1 cellular context compared by ENCODE assay signal in the genomic region with DNA sequence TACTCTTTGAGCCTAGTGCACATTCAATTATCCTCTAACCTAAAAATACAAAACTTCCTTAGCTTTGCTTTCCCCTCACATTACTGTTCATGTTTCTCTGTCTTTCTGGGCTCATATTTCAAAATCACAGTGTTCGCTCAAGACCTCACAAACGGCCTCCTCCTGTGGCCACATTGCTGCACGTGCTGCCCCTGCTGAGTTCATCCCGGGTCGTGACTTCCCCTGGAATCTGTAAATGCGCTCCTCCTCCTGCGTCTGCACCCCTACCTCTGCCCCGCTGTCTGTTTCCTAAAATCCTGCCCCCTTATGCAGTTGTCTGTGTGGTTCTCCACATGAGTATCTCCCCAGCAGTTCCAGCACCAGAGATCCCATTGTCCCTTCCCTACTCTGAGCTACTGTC.
A peak's percentile ranks its signal among the peaks of the same experiment; 100 is the strongest.
TF ChIP-seq lines count a peak whose summit lies in the region.

No MANE protein-coding gene starts in this region.

TF ChIP-seq in Ishikawa, 13 proteins besides CTCF, POLR2A, EP300 and RAD21 (continued from another document):
- TF ChIP-seq, protein P1, sequence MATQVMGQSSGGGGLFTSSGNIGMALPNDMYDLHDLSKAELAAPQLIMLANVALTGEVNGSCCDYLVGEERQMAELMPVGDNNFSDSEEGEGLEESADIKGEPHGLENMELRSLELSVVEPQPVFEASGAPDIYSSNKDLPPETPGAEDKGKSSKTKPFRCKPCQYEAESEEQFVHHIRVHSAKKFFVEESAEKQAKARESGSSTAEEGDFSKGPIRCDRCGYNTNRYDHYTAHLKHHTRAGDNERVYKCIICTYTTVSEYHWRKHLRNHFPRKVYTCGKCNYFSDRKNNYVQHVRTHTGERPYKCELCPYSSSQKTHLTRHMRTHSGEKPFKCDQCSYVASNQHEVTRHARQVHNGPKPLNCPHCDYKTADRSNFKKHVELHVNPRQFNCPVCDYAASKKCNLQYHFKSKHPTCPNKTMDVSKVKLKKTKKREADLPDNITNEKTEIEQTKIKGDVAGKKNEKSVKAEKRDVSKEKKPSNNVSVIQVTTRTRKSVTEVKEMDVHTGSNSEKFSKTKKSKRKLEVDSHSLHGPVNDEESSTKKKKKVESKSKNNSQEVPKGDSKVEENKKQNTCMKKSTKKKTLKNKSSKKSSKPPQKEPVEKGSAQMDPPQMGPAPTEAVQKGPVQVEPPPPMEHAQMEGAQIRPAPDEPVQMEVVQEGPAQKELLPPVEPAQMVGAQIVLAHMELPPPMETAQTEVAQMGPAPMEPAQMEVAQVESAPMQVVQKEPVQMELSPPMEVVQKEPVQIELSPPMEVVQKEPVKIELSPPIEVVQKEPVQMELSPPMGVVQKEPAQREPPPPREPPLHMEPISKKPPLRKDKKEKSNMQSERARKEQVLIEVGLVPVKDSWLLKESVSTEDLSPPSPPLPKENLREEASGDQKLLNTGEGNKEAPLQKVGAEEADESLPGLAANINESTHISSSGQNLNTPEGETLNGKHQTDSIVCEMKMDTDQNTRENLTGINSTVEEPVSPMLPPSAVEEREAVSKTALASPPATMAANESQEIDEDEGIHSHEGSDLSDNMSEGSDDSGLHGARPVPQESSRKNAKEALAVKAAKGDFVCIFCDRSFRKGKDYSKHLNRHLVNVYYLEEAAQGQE (IDR thresholded peaks at IDR 0.05; ENCODE audit: low read depth): no peak
- TF ChIP-seq, protein P2, sequence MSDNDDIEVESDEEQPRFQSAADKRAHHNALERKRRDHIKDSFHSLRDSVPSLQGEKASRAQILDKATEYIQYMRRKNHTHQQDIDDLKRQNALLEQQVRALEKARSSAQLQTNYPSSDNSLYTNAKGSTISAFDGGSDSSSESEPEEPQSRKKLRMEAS (IDR thresholded peaks at IDR 0.05): peak; percentile 93
- TF ChIP-seq, protein P3, sequence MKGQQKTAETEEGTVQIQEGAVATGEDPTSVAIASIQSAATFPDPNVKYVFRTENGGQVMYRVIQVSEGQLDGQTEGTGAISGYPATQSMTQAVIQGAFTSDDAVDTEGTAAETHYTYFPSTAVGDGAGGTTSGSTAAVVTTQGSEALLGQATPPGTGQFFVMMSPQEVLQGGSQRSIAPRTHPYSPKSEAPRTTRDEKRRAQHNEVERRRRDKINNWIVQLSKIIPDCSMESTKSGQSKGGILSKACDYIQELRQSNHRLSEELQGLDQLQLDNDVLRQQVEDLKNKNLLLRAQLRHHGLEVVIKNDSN (IDR thresholded peaks at IDR 0.05): peak; percentile 52
- TF ChIP-seq EGR1 (IDR thresholded peaks at IDR 0.05): no peak
- peak; percentile 58; the same call in 1 of the 2 replicates for TF ChIP-seq TCF12 (IDR thresholded peaks at IDR 0.05; ENCODE audit: low read depth)
- no peak for TF ChIP-seq FOXM1 (IDR thresholded peaks at IDR 0.05; ENCODE audit: borderline replicate concordance, low read depth)
- TF ChIP-seq TEAD4 (IDR thresholded peaks at IDR 0.05): peak; percentile 92
